ENCODE assay signal across 7 cellular contexts in genomic region chr3:42581709-42582473, GRCh38. TPM values are rescaled to one million over a fixed set of nuclear protein-coding genes. Genes with fewer than 3 reads are reported as not detected.
DNase-seq lines count a peak whose midpoint lies in the region; ATAC-seq, FAIRE-seq and TF ChIP-seq lines count a peak whose summit lies in the region.

Gene SEC22C, minus strand, starts transcription at chr3:42581967. Its CDS starts 12,921 bp downstream, at chr3:42569046.

- no peak for TF ChIP-seq CTCF in astrocyte of the spinal cord (IDR thresholded peaks at IDR 0.05; ENCODE audit: low read depth, low read length)

- peak within 1 kb of the TSS; percentile 74 for H3K4me3 ChIP-seq in astrocyte of the spinal cord (ENCODE audit: low read depth, low read length)

- DNase-seq in GM18507 (ENCODE audit: extremely low spot score, insufficient read length, low read depth) (peak; percentile 99), NCI-H2029 (lab: John Stamatoyannopoulos, UW) (peak; percentile 94), T1000 (lab: John Stamatoyannopoulos, UW) (peak; percentile 90), astrocyte of the spinal cord (ENCODE audit: low read depth, low spot score) (peak; percentile 94), hypothalamus (lab: John Stamatoyannopoulos, UW) (peak; percentile 67 to 97 (median 93)), sciatic nerve (ENCODE audit: low spot score) (peak; percentile 96)

- FAIRE-seq in GM18507 (lab: Jason Lieb, UNC): peak; percentile 93

- in situ Hi-C loops in astrocyte of the spinal cord (cut with HindIII; ENCODE audit: low sequenced_read_pairs): no loop called here

- peak; percentile 87 for ATAC-seq in HG02973 (IDR thresholded peaks at IDR 0.05; ENCODE audit: unreplicated experiment)
- peak; percentile 99 for ATAC-seq in sciatic nerve

- intact Hi-C loops in sciatic nerve (cut with DNase I): loop anchor here (5.0 kb wide), 1 partner anchor 165 kb away; no protein-coding TSS in a partner anchor

RNA-seq across cellular contexts. Expression of gene SEC22C, which starts in this region (rescaled TPM):
- 59.5 TPM for total RNA-seq in sciatic nerve

Comparison
In these comparisons a context has a peak if more than half of its experiments do, and no peak if none do; other contexts are left out.
1. Peak in every context shown above with its lines: DNase-seq, ATAC-seq and H3K4me3 ChIP-seq.